ENCODE assay signal across 27 cellular contexts in the genomic region with DNA sequence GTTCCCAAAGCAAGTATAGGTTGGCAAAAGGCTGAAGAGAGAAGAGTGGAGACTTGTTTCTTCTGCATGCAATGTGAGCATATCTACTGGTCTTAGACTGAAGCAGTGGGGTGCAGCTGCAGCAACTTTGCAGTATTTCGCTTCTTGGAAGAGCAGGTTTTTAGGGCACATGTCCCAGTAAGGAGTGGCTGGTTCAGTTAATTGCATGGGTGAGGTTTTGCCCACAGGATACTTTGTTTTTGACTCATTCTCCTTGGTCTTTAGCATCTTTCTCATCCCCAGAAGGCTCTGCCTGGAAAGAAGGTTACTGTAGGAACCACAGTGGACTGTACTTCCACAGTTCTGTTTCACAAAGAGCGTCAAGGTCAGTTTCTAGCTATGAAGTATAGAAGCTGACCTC.
"Had no signal": no experiment of that assay in that cellular context is flagged by ENCODE, and none has a peak within 500 bp of the region (broad histone marks: within the 10 kb centered on the region; RNA-seq: fewer than 3 reads in every experiment).

No MANE protein-coding gene starts in this region.

- H3K4me3 ChIP-seq: ascending aorta had no signal

- H3K27ac ChIP-seq: ascending aorta, VCaP had no signal

- DNase-seq: activated B cell treated with CpG ODN at 0.5 μM for 24 hours; activated CD4-positive, alpha-beta memory T cell treated with anti-CD3 and anti-CD28 coated beads for 36 hours; activated CD4-positive, alpha-beta T cell treated with anti-CD3 and anti-CD28 coated beads for 4 hours; activated CD4-positive, alpha-beta T cell treated with anti-CD3 and anti-CD28 coated beads, Interleukin-2, amount 10 ng/mL, durations not matched to agents 24 days and 14 days; activated CD4-positive, alpha-beta T cell treated with anti-CD3 and anti-CD28 coated beads, Interleukin-2, amount 50 U/mL, for 1 hour; activated CD4-positive, alpha-beta T cell treated with anti-CD3 and anti-CD28 coated beads, Interleukin-2, amount 50 U/mL, for 4 hours; activated CD4-positive, CD25-positive, alpha-beta regulatory T cell treated with anti-CD3 and anti-CD28 coated beads, Interleukin-2, amount 50 U/mL, for 72 hours; activated CD8-positive, alpha-beta memory T cell treated with anti-CD3 and anti-CD28 coated beads for 24 hours; activated CD8-positive, alpha-beta memory T cell treated with anti-CD3 and anti-CD28 coated beads, Interleukin-2, amount 10 ng/mL, durations not matched to agents 7 days and 5 days; activated CD8-positive, alpha-beta memory T cell treated with anti-CD3 and anti-CD28 coated beads, Interleukin-2, amount 50 U/mL, for 48 hours; activated CD8-positive, alpha-beta T cell treated with anti-CD3 and anti-CD28 coated beads, Interleukin-2, amount 10 ng/mL, durations not matched to agents 7 days and 5 days; activated effector memory CD4-positive, alpha-beta T cell treated with Interleukin-2 at 50 U/mL for 16 hours; activated gamma-delta T cell; activated naive CD4-positive, alpha-beta T cell treated with anti-CD3 and anti-CD28 coated beads, Interleukin-2, amount 10 ng/mL, durations not matched to agents 7 days and 5 days; activated naive CD4-positive, alpha-beta T cell treated with Interleukin-2 at 50 U/mL for 16 hours; activated naive CD8-positive, alpha-beta T cell treated with anti-CD3 and anti-CD28 coated beads, Interleukin-2, amount 10 ng/mL, durations not matched to agents 7 days and 5 days; activated naive CD8-positive, alpha-beta T cell treated with anti-CD3 and anti-CD28 coated beads, Interleukin-2, amount 50 U/mL, for 24 hours; activated T-cell treated with anti-CD3 and anti-CD28 coated beads, Interleukin-2, amount 50 U/mL, for 24 hours; activated T-cell treated with anti-CD3 and anti-CD28 coated beads, Interleukin-2, amount 50 U/mL, for 48 hours; amygdala; anterior cingulate cortex; central memory CD4-positive, alpha-beta T cell; T-helper 2 cell; T-helper 9 cell had no signal

- H3K36me3 ChIP-seq: ascending aorta had no signal

- H3K27me3 ChIP-seq: ascending aorta had no signal

- H3K4me1 ChIP-seq: ascending aorta had no signal

- ATAC-seq: activated CD8-positive, alpha-beta memory T cell treated with anti-CD3 and anti-CD28 coated beads, Interleukin-2, amount 10 ng/mL, durations not matched to agents 7 days and 5 days; activated CD8-positive, alpha-beta T cell treated with anti-CD3 and anti-CD28 coated beads, Interleukin-2, amount 10 ng/mL, durations not matched to agents 7 days and 5 days; activated naive CD8-positive, alpha-beta T cell treated with anti-CD3 and anti-CD28 coated beads, Interleukin-2, amount 50 U/mL, for 24 hours had no signal

- H3K9me3 ChIP-seq: ascending aorta had no signal

- FAIRE-seq: TTC549 had no signal
